ENCODE assay signal across 1 cellular context in the genomic region with DNA sequence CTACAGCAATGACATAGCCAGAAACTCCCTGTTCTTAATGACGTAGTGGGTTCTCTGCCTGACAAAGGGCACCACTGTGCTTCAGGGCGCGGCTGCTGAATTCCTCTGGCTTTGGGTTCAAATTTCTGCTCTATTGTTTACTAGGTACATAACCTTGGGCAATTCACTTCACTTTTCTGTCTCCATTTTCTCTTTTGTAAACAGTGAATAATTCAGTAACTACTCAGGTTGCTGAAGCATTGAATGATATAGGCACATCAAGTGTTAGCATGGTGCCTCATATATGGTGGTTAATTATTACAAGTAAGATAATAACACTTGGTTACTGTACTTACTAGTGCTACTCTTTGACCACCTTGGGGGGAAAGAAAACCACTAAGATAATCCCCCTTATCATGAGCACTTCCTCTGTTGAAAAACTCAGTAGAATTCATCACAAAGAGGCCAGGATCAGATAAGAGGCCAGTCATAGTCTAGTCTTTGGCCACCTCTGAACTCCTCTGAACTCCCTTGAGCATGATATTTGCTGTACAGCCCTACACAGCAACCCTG.
TF ChIP-seq lines count a peak whose summit lies in the region.

No MANE protein-coding gene starts in this region.

TF ChIP-seq in HepG2, 621 proteins besides CTCF, POLR2A, EP300 and RAD21 (continued from another document and continues in another):
- TF ChIP-seq, protein P1, sequence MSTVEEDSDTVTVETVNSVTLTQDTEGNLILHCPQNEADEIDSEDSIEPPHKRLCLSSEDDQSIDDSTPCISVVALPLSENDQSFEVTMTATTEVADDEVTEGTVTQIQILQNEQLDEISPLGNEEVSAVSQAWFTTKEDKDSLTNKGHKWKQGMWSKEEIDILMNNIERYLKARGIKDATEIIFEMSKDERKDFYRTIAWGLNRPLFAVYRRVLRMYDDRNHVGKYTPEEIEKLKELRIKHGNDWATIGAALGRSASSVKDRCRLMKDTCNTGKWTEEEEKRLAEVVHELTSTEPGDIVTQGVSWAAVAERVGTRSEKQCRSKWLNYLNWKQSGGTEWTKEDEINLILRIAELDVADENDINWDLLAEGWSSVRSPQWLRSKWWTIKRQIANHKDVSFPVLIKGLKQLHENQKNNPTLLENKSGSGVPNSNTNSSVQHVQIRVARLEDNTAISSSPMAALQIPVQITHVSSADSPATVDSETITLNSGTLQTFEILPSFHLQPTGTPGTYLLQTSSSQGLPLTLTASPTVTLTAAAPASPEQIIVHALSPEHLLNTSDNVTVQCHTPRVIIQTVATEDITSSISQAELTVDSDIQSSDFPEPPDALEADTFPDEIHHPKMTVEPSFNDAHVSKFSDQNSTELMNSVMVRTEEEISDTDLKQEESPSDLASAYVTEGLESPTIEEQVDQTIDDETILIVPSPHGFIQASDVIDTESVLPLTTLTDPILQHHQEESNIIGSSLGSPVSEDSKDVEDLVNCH (CRISPR knock-in tag; IDR thresholded peaks at IDR 0.05) = no peak
- TF ChIP-seq SIN3B (IDR thresholded peaks at IDR 0.05; ENCODE audit: low read length) (no peak), PRMT3 (CRISPR knock-in tag; IDR thresholded peaks at IDR 0.05; ENCODE audit: borderline replicate concordance, low read depth) (no peak), ZNF644 (CRISPR knock-in tag; IDR thresholded peaks at IDR 0.05; ENCODE audit: low read depth) (peak; percentile 72), ZNF777 (CRISPR knock-in tag; IDR thresholded peaks at IDR 0.05) (no peak), AGO1 (IDR thresholded peaks at IDR 0.05; ENCODE audit: low read depth, low read length, poor library complexity, severe bottlenecking) (no peak), EED (CRISPR knock-in tag; IDR thresholded peaks at IDR 0.05) (no peak), ZFP36 (IDR thresholded peaks at IDR 0.05; ENCODE audit: borderline replicate concordance, low read depth, low read length, partially characterized antibody) (no peak), HNF4A (CRISPR knock-in tag; IDR thresholded peaks at IDR 0.05) (peak; percentile 74), PHF8 (CRISPR knock-in tag; IDR thresholded peaks at IDR 0.05) (no peak), FOXO1 (CRISPR knock-in tag; IDR thresholded peaks at IDR 0.05) (peak; percentile 80; the same call in 1 of the 2 replicates), NFATC3 (CRISPR knock-in tag; IDR thresholded peaks at IDR 0.05) (no peak), MAFK (conservative IDR thresholded peaks at IDR 0.05 in 1 of 2, IDR thresholded peaks at IDR 0.05 in 1 of 2; ENCODE audit: low read length in 2 of 2) (no peak), MED13 (CRISPR knock-in tag; IDR thresholded peaks at IDR 0.05) (no peak; the same call in none of the 2 replicates), ZNF224 (CRISPR knock-in tag; IDR thresholded peaks at IDR 0.05) (no peak), MAF1 (CRISPR knock-in tag; IDR thresholded peaks at IDR 0.05; ENCODE audit: borderline replicate concordance) (no peak), ZNF335 (CRISPR knock-in tag; IDR thresholded peaks at IDR 0.05) (peak; percentile 43; the same call in 1 of the 2 replicates), PTBP1 (IDR thresholded peaks at IDR 0.05; ENCODE audit: low read depth, low read length, poor library complexity, severe bottlenecking) (no peak), ZNF670 (CRISPR knock-in tag; IDR thresholded peaks at IDR 0.05; ENCODE audit: borderline replicate concordance) (peak; percentile 91; the same call in 1 of the 2 replicates), FOXP1 (IDR thresholded peaks at IDR 0.05) (peak; percentile 98), FOXP1 (CRISPR knock-in tag; IDR thresholded peaks at IDR 0.05) (peak; percentile 98), ZNF703 (CRISPR knock-in tag; IDR thresholded peaks at IDR 0.05; ENCODE audit: borderline replicate concordance) (peak; percentile 82; the same call in 1 of the 2 replicates), ZNF569 (CRISPR knock-in tag; IDR thresholded peaks at IDR 0.05; ENCODE audit: borderline replicate concordance) (no peak), MEIS1 (CRISPR knock-in tag; IDR thresholded peaks at IDR 0.05; ENCODE audit: borderline replicate concordance) (no peak), ZNF766 (CRISPR knock-in tag; IDR thresholded peaks at IDR 0.05; ENCODE audit: borderline replicate concordance) (no peak), ZBTB8A (CRISPR knock-in tag; IDR thresholded peaks at IDR 0.05; ENCODE audit: borderline replicate concordance, low read depth) (no peak), KAT8 (CRISPR knock-in tag; IDR thresholded peaks at IDR 0.05) (peak; percentile 78), KDM1A (CRISPR knock-in tag; IDR thresholded peaks at IDR 0.05) (no peak), MEF2D (CRISPR knock-in tag; IDR thresholded peaks at IDR 0.05) (peak; percentile 73; the same call in 1 of the 2 replicates), RFX1 (IDR thresholded peaks at IDR 0.05) (no peak), SP140L (CRISPR knock-in tag; IDR thresholded peaks at IDR 0.05; ENCODE audit: borderline replicate concordance) (no peak), CEBPG (CRISPR knock-in tag; IDR thresholded peaks at IDR 0.05) (peak; percentile 72), ZNF441 (CRISPR knock-in tag; IDR thresholded peaks at IDR 0.05; ENCODE audit: borderline replicate concordance) (no peak), ZKSCAN1 (IDR thresholded peaks at IDR 0.05; ENCODE audit: low read length) (peak; percentile 41; the same call in 1 of the 2 replicates), CREB1 (IDR thresholded peaks at IDR 0.05) (peak; percentile 87), CREB1 (CRISPR knock-in tag; IDR thresholded peaks at IDR 0.05) (peak; percentile 84), KLF15 (CRISPR knock-in tag; IDR thresholded peaks at IDR 0.05; ENCODE audit: borderline replicate concordance) (no peak)
- TF ChIP-seq, protein P2, sequence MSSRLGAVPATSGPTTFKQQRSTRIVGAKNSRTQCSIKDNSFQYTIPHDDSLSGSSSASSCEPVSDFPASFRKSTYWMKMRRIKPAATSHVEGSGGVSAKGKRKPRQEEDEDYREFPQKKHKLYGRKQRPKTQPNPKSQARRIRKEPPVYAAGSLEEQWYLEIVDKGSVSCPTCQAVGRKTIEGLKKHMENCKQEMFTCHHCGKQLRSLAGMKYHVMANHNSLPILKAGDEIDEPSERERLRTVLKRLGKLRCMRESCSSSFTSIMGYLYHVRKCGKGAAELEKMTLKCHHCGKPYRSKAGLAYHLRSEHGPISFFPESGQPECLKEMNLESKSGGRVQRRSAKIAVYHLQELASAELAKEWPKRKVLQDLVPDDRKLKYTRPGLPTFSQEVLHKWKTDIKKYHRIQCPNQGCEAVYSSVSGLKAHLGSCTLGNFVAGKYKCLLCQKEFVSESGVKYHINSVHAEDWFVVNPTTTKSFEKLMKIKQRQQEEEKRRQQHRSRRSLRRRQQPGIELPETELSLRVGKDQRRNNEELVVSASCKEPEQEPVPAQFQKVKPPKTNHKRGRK (CRISPR knock-in tag; IDR thresholded peaks at IDR 0.05) = no peak
- TF ChIP-seq, protein P3, sequence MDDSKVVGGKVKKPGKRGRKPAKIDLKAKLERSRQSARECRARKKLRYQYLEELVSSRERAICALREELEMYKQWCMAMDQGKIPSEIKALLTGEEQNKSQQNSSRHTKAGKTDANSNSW (CRISPR knock-in tag; IDR thresholded peaks at IDR 0.05; ENCODE audit: borderline replicate concordance) = no peak
- TF ChIP-seq, protein P4, sequence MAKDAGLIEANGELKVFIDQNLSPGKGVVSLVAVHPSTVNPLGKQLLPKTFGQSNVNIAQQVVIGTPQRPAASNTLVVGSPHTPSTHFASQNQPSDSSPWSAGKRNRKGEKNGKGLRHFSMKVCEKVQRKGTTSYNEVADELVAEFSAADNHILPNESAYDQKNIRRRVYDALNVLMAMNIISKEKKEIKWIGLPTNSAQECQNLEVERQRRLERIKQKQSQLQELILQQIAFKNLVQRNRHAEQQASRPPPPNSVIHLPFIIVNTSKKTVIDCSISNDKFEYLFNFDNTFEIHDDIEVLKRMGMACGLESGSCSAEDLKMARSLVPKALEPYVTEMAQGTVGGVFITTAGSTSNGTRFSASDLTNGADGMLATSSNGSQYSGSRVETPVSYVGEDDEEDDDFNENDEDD (CRISPR knock-in tag; IDR thresholded peaks at IDR 0.05; ENCODE audit: borderline replicate concordance) = no peak
- TF ChIP-seq, protein P5, sequence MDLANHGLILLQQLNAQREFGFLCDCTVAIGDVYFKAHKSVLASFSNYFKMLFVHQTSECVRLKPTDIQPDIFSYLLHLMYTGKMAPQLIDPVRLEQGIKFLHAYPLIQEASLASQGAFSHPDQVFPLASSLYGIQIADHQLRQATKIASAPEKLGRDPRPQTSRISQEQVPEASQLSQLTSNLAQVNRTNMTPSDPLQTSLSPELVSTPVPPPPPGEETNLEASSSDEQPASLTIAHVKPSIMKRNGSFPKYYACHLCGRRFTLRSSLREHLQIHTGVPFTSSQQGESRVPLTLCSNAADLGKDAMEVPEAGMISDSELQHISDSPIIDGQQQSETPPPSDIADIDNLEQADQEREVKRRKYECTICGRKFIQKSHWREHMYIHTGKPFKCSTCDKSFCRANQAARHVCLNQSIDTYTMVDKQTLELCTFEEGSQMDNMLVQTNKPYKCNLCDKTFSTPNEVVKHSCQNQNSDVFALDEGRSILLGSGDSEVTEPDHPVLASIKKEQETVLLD (CRISPR knock-in tag; IDR thresholded peaks at IDR 0.05; ENCODE audit: low read depth) = no peak
- TF ChIP-seq, protein P6, sequence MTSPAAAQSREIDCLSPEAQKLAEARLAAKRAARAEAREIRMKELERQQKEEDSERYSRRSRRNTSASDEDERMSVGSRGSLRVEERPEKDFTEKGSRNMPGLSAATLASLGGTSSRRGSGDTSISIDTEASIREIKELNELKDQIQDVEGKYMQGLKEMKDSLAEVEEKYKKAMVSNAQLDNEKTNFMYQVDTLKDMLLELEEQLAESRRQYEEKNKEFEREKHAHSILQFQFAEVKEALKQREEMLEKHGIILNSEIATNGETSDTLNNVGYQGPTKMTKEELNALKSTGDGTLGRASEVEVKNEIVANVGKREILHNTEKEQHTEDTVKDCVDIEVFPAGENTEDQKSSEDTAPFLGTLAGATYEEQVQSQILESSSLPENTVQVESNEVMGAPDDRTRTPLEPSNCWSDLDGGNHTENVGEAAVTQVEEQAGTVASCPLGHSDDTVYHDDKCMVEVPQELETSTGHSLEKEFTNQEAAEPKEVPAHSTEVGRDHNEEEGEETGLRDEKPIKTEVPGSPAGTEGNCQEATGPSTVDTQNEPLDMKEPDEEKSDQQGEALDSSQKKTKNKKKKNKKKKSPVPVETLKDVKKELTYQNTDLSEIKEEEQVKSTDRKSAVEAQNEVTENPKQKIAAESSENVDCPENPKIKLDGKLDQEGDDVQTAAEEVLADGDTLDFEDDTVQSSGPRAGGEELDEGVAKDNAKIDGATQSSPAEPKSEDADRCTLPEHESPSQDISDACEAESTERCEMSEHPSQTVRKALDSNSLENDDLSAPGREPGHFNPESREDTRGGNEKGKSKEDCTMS (CRISPR knock-in tag; conservative IDR thresholded peaks at IDR 0.05) = no peak
- TF ChIP-seq, protein P7, sequence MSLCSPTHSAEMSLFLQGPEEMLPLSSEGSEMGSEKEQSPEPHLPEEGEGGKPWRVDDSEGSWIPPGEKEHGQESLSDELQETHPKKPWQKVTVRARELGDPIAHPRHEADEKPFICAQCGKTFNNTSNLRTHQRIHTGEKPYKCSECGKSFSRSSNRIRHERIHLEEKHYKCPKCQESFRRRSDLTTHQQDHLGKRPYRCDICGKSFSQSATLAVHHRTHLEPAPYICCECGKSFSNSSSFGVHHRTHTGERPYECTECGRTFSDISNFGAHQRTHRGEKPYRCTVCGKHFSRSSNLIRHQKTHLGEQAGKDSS (CRISPR knock-in tag; IDR thresholded peaks at IDR 0.05; ENCODE audit: borderline replicate concordance, low read depth) = no peak
- TF ChIP-seq, protein P8, sequence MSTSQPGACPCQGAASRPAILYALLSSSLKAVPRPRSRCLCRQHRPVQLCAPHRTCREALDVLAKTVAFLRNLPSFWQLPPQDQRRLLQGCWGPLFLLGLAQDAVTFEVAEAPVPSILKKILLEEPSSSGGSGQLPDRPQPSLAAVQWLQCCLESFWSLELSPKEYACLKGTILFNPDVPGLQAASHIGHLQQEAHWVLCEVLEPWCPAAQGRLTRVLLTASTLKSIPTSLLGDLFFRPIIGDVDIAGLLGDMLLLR (CRISPR knock-in tag; IDR thresholded peaks at IDR 0.05) = no peak
- TF ChIP-seq, protein P9, sequence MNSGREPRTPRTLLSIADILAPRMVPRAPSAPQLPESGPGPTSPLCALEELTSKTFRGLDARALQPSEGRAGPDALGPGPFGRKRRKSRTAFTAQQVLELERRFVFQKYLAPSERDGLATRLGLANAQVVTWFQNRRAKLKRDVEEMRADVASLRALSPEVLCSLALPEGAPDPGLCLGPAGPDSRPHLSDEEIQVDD (CRISPR knock-in tag; IDR thresholded peaks at IDR 0.05; ENCODE audit: borderline replicate concordance) = no peak
- TF ChIP-seq, protein P10, sequence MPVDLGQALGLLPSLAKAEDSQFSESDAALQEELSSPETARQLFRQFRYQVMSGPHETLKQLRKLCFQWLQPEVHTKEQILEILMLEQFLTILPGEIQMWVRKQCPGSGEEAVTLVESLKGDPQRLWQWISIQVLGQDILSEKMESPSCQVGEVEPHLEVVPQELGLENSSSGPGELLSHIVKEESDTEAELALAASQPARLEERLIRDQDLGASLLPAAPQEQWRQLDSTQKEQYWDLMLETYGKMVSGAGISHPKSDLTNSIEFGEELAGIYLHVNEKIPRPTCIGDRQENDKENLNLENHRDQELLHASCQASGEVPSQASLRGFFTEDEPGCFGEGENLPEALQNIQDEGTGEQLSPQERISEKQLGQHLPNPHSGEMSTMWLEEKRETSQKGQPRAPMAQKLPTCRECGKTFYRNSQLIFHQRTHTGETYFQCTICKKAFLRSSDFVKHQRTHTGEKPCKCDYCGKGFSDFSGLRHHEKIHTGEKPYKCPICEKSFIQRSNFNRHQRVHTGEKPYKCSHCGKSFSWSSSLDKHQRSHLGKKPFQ (CRISPR knock-in tag; IDR thresholded peaks at IDR 0.05; ENCODE audit: insufficient replicate concordance) = no peak
- TF ChIP-seq, protein P11, sequence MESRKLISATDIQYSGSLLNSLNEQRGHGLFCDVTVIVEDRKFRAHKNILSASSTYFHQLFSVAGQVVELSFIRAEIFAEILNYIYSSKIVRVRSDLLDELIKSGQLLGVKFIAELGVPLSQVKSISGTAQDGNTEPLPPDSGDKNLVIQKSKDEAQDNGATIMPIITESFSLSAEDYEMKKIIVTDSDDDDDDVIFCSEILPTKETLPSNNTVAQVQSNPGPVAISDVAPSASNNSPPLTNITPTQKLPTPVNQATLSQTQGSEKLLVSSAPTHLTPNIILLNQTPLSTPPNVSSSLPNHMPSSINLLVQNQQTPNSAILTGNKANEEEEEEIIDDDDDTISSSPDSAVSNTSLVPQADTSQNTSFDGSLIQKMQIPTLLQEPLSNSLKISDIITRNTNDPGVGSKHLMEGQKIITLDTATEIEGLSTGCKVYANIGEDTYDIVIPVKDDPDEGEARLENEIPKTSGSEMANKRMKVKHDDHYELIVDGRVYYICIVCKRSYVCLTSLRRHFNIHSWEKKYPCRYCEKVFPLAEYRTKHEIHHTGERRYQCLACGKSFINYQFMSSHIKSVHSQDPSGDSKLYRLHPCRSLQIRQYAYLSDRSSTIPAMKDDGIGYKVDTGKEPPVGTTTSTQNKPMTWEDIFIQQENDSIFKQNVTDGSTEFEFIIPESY (CRISPR knock-in tag; IDR thresholded peaks at IDR 0.05) = no peak
